Comparison of ENCODE assay signal across 8 cellular contexts in the genomic region with DNA sequence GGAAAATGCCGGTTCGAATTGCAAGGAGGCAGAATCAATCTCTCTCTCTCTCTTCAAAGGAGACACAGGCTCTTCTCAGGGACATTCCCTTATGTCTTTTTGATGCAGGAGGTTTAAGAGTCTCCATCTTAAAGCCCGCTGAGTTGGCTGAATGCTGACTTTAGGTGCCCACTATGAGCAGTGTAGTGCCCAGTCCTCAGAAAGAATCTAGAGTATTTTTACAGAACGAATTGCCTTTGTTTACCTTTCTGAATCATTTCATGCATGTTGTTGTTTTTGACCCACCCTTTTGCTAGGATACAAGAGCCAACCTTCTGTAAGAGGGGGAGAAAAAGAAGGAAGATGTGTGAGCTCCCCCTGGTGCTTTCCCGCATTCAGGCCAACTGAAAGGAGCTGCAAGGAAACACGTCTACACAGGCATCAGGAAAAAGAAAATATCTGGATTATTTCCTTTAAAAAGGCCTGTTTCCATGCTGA.
DNase-seq lines count a peak whose midpoint lies in the region; ATAC-seq and TF ChIP-seq lines count a peak whose summit lies in the region.

No MANE protein-coding gene starts in this region.

- H3K9me3 ChIP-seq in aorta (ENCODE audit: control insufficient read depth, low read length) = no peaks in the 10 kb centered on the region

- H3K27me3 Mint-ChIP-seq in activated T-helper 1 cell treated with anti-CD3 and anti-CD28 coated beads, Interleukin-12 subunit alpha, Interleukin-12 subunit beta, Interleukin-2, Interleukin-4 antibody, amounts not matched to agents 30 ng/mL and 10 ng/mL and 1 ng/mL, durations not matched to agents 14 hours and 24 hours and 36 hours (ENCODE audit: insufficient read depth) = peaks cover 38% of the 10 kb centered on the region

- H3K4me3 ChIP-seq in coronary artery = no peak overlapping the region
- no peak overlapping the region for H3K4me3 ChIP-seq in aorta (ENCODE audit: low read length in 2 of 2)

- intact Hi-C loops in aorta (cut with DNase I) = loop anchor here (5.0 to 10.0 kb wide), 3 partner anchors 364 to 549 kb away; no protein-coding TSS in a partner anchor
- intact Hi-C loops in activated T-helper 1 cell treated with anti-CD3 and anti-CD28 coated beads, Interleukin-12 subunit alpha, Interleukin-12 subunit beta, Interleukin-2, Interleukin-4 antibody, amounts not matched to agents 30 ng/mL and 10 ng/mL and 1 ng/mL, durations not matched to agents 14 hours and 24 hours and 36 hours (cut with micrococcal nuclease) = no loop called here

- H3K36me3 Mint-ChIP-seq in activated T-helper 1 cell treated with anti-CD3 and anti-CD28 coated beads, Interleukin-12 subunit alpha, Interleukin-12 subunit beta, Interleukin-2, Interleukin-4 antibody, amounts not matched to agents 30 ng/mL and 10 ng/mL and 1 ng/mL, durations not matched to agents 14 hours and 24 hours and 36 hours (ENCODE audit: low read depth) = no peaks in the 10 kb centered on the region

- peak; percentile 1 for TF ChIP-seq CTCF in GM13977 (IDR thresholded peaks at IDR 0.05; ENCODE audit: extremely low read depth, insufficient read depth, missing control alignments)
- peak; percentile 20 for TF ChIP-seq CTCF in coronary artery (IDR thresholded peaks at IDR 0.05)

- no peak overlapping the region for H3K27ac Mint-ChIP-seq in activated T-helper 1 cell treated with anti-CD3 and anti-CD28 coated beads, Interleukin-12 subunit alpha, Interleukin-12 subunit beta, Interleukin-2, Interleukin-4 antibody, amounts not matched to agents 30 ng/mL and 10 ng/mL and 1 ng/mL, durations not matched to agents 14 hours and 24 hours and 36 hours

- no peaks in the 10 kb centered on the region for H3K9me3 Mint-ChIP-seq in activated T-helper 1 cell treated with anti-CD3 and anti-CD28 coated beads, Interleukin-12 subunit alpha, Interleukin-12 subunit beta, Interleukin-2, Interleukin-4 antibody, amounts not matched to agents 30 ng/mL and 10 ng/mL and 1 ng/mL, durations not matched to agents 14 hours and 24 hours and 36 hours

- H3K4me3 Mint-ChIP-seq in activated T-helper 1 cell treated with anti-CD3 and anti-CD28 coated beads, Interleukin-12 subunit alpha, Interleukin-12 subunit beta, Interleukin-2, Interleukin-4 antibody, amounts not matched to agents 30 ng/mL and 10 ng/mL and 1 ng/mL, durations not matched to agents 14 hours and 24 hours and 36 hours = no peak overlapping the region

- no peaks in the 10 kb centered on the region for H3K36me3 ChIP-seq in aorta (ENCODE audit: control insufficient read depth in 1 of 2, insufficient read depth in 2 of 2, low read length in 1 of 2)

- WGBS in aorta, 2 donors = 62 to 69% methylated on average over 6 of the region's 6 CpGs

- H3K27ac ChIP-seq in coronary artery (no peak overlapping the region), aorta (ENCODE audit: low read depth in 1 of 2, low read length in 2 of 2) (no peak overlapping the region)

- in situ Hi-C loops in GM13977 (cut with MboI; ENCODE audit: low pct_unique_long_range_greater_than_20kb, low sequenced_read_pairs, unreplicated experiment) = no loop called here

- H3K4me1 ChIP-seq in aorta (ENCODE audit: control insufficient read depth in 1 of 2, insufficient read depth in 2 of 2, low read length in 2 of 2) = peaks cover 0 to 2% of the 10 kb centered on the region in 2 donors

- no peak for DNase-seq in GM13977 (ENCODE audit: low spot score)
- DNase-seq in NCI-H2227 treated with DMSO at 0.1 percent for 48 hours (lab: John Stamatoyannopoulos, UW) = peak; percentile 63
- DNase-seq in coronary artery (ENCODE audit: low spot score) = no peak
- DNase-seq in left lobe of liver (ENCODE audit: low spot score) = no peak
- DNase-seq in aorta = peak in 1 of 2 donors; percentile 54
- no peak for DNase-seq in germinal center (ENCODE audit: low spot score)
- DNase-seq in activated T-helper 1 cell treated with anti-CD3 and anti-CD28 coated beads, Interleukin-12 subunit alpha, Interleukin-12 subunit beta, Interleukin-2, Interleukin-4 antibody, amounts not matched to agents 30 ng/mL and 10 ng/mL and 1 ng/mL, durations not matched to agents 14 hours and 24 hours and 36 hours (ENCODE audit: low spot score) = no peak

- H3K27me3 ChIP-seq in aorta (ENCODE audit: control insufficient read depth in 1 of 2, insufficient read depth in 2 of 2, low read length in 1 of 2) = no peaks in the 10 kb centered on the region

- H3K4me1 Mint-ChIP-seq in activated T-helper 1 cell treated with anti-CD3 and anti-CD28 coated beads, Interleukin-12 subunit alpha, Interleukin-12 subunit beta, Interleukin-2, Interleukin-4 antibody, amounts not matched to agents 30 ng/mL and 10 ng/mL and 1 ng/mL, durations not matched to agents 14 hours and 24 hours and 36 hours (ENCODE audit: low read depth) = peaks cover 10% of the 10 kb centered on the region

- ATAC-seq in left lobe of liver (peak; percentile 45), aorta (ENCODE audit: low FRiP score) (peak; percentile 60), GM21526 (IDR thresholded peaks at IDR 0.05; ENCODE audit: low FRiP score, unreplicated experiment) (no peak)
